Comparison of ENCODE assay signal across 10 cellular contexts in genomic region chr11:94794287-94795168, GRCh38. TPM values are rescaled to one million over a fixed set of nuclear protein-coding genes. Genes with fewer than 3 reads are reported as not detected.
A peak's percentile ranks its signal among the peaks of the same experiment; 100 is the strongest.
DNase-seq lines count a peak whose midpoint lies in the region; ATAC-seq and TF ChIP-seq lines count a peak whose summit lies in the region.
"Had no signal": no experiment of that assay in that cellular context is flagged by ENCODE, and none has a peak within 500 bp of the region (broad histone marks: within the 10 kb centered on the region; RNA-seq: fewer than 3 reads in every experiment).

No MANE protein-coding gene starts in this region.

- H3K4me3 Mint-ChIP-seq in activated naive CD4-positive, alpha-beta T cell treated with anti-CD3 and anti-CD28 coated beads for 36 hours, result no peak overlapping the region
- H3K4me3 Mint-ChIP-seq: central memory CD8-positive, alpha-beta T cell had no signal

- no TSS peak for BruUV-seq in PC-3 (replicated peaks; lab: Mats Ljungman, UMichigan)

- 53 to 72% methylated on average over 8 of the region's 8 CpGs for WGBS in esophagus squamous epithelium, 2 donors
- WGBS in ovary, 3 donors, result 6 to 10% (median 9%) methylated on average over 8 of the region's 8 CpGs

- no peaks in the 10 kb centered on the region for H3K4me1 Mint-ChIP-seq in activated naive CD4-positive, alpha-beta T cell treated with anti-CD3 and anti-CD28 coated beads for 36 hours (ENCODE audit: low read depth)
- H3K4me1 Mint-ChIP-seq: central memory CD8-positive, alpha-beta T cell had no signal

- TF ChIP-seq CTCF in PC-3 (conservative IDR thresholded peaks at IDR 0.05; ENCODE audit: low read depth, low read length) (no peak), esophagus squamous epithelium (IDR thresholded peaks at IDR 0.05) (no peak), ovary (IDR thresholded peaks at IDR 0.05) (no peak), GM13977 (IDR thresholded peaks at IDR 0.05; ENCODE audit: extremely low read depth, insufficient read depth, missing control alignments) (no peak)

- peaks cover 1% of the 10 kb centered on the region for H3K27me3 Mint-ChIP-seq in activated naive CD4-positive, alpha-beta T cell treated with anti-CD3 and anti-CD28 coated beads for 36 hours (ENCODE audit: low read depth)

- in situ Hi-C loops in GM13977 (cut with MboI; ENCODE audit: low pct_unique_long_range_greater_than_20kb, low sequenced_read_pairs, unreplicated experiment), result no loop called here

- H3F3A ChIP-seq in PC-3 (ENCODE audit: low read length, unreplicated experiment), result peaks cover 15% of the 10 kb centered on the region

- CTCF ChIA-PET in PC-3 (lab: Charles Lee), result interaction anchor here (0.6 to 1.4 kb wide), 2 partner anchors 171 to 172 kb away, joined by 4 to 6 read pairs; no protein-coding TSS in a partner anchor
- CTCF ChIA-PET in activated naive CD4-positive, alpha-beta T cell treated with anti-CD3 and anti-CD28 coated beads for 36 hours (lab: Charles Lee), result interaction anchor here (1.4 kb wide), 1 partner anchor 8 kb away, joined by 5 read pairs; no protein-coding TSS in a partner anchor

- TF ChIP-seq EP300 in ovary (IDR thresholded peaks at IDR 0.05), result no peak

- peaks cover 11% of the 10 kb centered on the region; the same call in 1 of the 2 replicates for H3K36me3 ChIP-seq in PC-3 (ENCODE audit: low read depth, low read length)
- peaks cover 3 to 5% (median 4%) of the 10 kb centered on the region in 3 donors for H3K36me3 ChIP-seq in esophagus squamous epithelium
- no peaks in the 10 kb centered on the region for H3K36me3 ChIP-seq in ovary

- H3K27me3 ChIP-seq in PC-3 (ENCODE audit: low read length), result no peaks in the 10 kb centered on the region
- H3K27me3 ChIP-seq in esophagus squamous epithelium, result no peaks in the 10 kb centered on the region
- H3K27me3 ChIP-seq in ovary, result no peaks in the 10 kb centered on the region

- H3K4me1 ChIP-seq in PC-3 (ENCODE audit: insufficient read depth, low read length) (peaks cover 72% of the 10 kb centered on the region), esophagus squamous epithelium (peaks cover 9 to 71% (median 20%) of the 10 kb centered on the region in 3 donors), ovary (ENCODE audit: insufficient read depth) (peaks cover 18% of the 10 kb centered on the region)

- no peaks in the 10 kb centered on the region for H3K9me3 Mint-ChIP-seq in activated naive CD4-positive, alpha-beta T cell treated with anti-CD3 and anti-CD28 coated beads for 36 hours
- H3K9me3 Mint-ChIP-seq: central memory CD8-positive, alpha-beta T cell had no signal

- POLR2A ChIA-PET in PC-3 (lab: Charles Lee; ENCODE audit: unreplicated experiment), result interaction anchor here (0.7 kb wide), 1 partner anchor 23 kb away, joined by 4 read pairs; no protein-coding TSS in a partner anchor

- H3K4me3 ChIP-seq in PC-3 (ENCODE audit: low read length), result peak overlapping the region; percentile 37
- H3K4me3 ChIP-seq in esophagus squamous epithelium, result peak overlapping the region in 1 of 4 donors; percentile 33
- H3K4me3 ChIP-seq in ovary, result no peak overlapping the region

- ATAC-seq in PC-3, result peak; percentile 79

- H4K20me1 ChIP-seq in PC-3 (ENCODE audit: low read length), result no peaks in the 10 kb centered on the region

- intact Hi-C loops in PC-3 (cut with micrococcal nuclease) (no loop called here), esophagus squamous epithelium (cut with DNase I) (no loop called here), ovary (cut with DNase I) (loop anchor here in 1 of 4 donors (5.0 kb wide), 1 partner anchor 93 kb away; no protein-coding TSS in a partner anchor)
- intact Hi-C loops in activated naive CD4-positive, alpha-beta T cell treated with anti-CD3 and anti-CD28 coated beads for 36 hours (cut with micrococcal nuclease), result no loop called here

- TF ChIP-seq POLR2A in esophagus squamous epithelium (IDR thresholded peaks at IDR 0.05), result no peak
- TF ChIP-seq POLR2A in ovary (IDR thresholded peaks at IDR 0.05), result no peak

- peaks cover 85% of the 10 kb centered on the region for H3K79me2 ChIP-seq in PC-3 (ENCODE audit: low read length)

- DNase-seq in CMK (ENCODE audit: low read depth), result peak; percentile 49
- DNase-seq in PC-3, result peak; percentile 94
- DNase-seq in esophagus squamous epithelium (lab: John Stamatoyannopoulos, UW), result no peak
- peak; percentile 51 to 73 (median 61) for DNase-seq in ovary
- no peak for DNase-seq in GM13977 (ENCODE audit: low spot score)
- DNase-seq in cerebellum (ENCODE audit: low spot score), result no peak
- no peak for DNase-seq in activated naive CD4-positive, alpha-beta T cell treated with anti-CD3 and anti-CD28 coated beads for 36 hours
- no peak for DNase-seq in cortex of kidney (lab: John Stamatoyannopoulos, UW)
- DNase-seq: NCI-H1436 had no signal

- H2AFZ ChIP-seq in PC-3 (ENCODE audit: low read length), result 0 out of 2 replicates have a peak overlapping the region, but pooled peaks have one; percentile 2

- H3K27ac Mint-ChIP-seq in activated naive CD4-positive, alpha-beta T cell treated with anti-CD3 and anti-CD28 coated beads for 36 hours, result no peak overlapping the region

- H3K9ac ChIP-seq in PC-3 (ENCODE audit: low read length), result peak overlapping the region; percentile 60

- H3K9me2 ChIP-seq in PC-3 (replicated peaks; ENCODE audit: low read length), result no peaks in the 10 kb centered on the region

- H3K27ac ChIP-seq in PC-3 (ENCODE audit: low read length) (peak overlapping the region; percentile 91), esophagus squamous epithelium (peak overlapping the region; percentile 8 to 76 (median 60)), ovary (peak overlapping the region in 1 of 2 donors; percentile 46)

- H3K36me3 Mint-ChIP-seq in activated naive CD4-positive, alpha-beta T cell treated with anti-CD3 and anti-CD28 coated beads for 36 hours (ENCODE audit: low read depth), result no peaks in the 10 kb centered on the region

- H3K4me2 ChIP-seq in PC-3 (ENCODE audit: low read length), result peak overlapping the region; percentile 76

- H3K9me3 ChIP-seq in PC-3 (ENCODE audit: low read length) (no peaks in the 10 kb centered on the region), esophagus squamous epithelium (no peaks in the 10 kb centered on the region), ovary (no peaks in the 10 kb centered on the region)

RNA-seq across cellular contexts. Expression of gene AMOTL1, which starts 26.4 kb away (rescaled TPM):
- total RNA-seq in PC-3 (2014; rRNA removed), result 32.6 and 37.9 TPM in 2 replicates
- total RNA-seq in esophagus squamous epithelium, result 10 to 100 TPM; 47.2 to 91.6 (median 66.9) TPM
- 10 to 100 TPM in 6 of 7 donors, 1 to 10 TPM in 1; 8.7 to 20.8 (median 13.6) TPM for total RNA-seq in ovary
- 10 to 100 TPM in 1 of 2 donors, 1 to 10 TPM in 1; 5.4 to 24.8 TPM for polyA plus RNA-seq in ovary
- 44.4 TPM for total RNA-seq in cerebellum
- total RNA-seq in activated naive CD4-positive, alpha-beta T cell treated with anti-CD3 and anti-CD28 coated beads for 36 hours, result 1 to 10 TPM in 1 of 2 experiments, under 1 TPM in 1; 0.43 to 1.0 TPM

Comparison
In these comparisons a context has a peak if more than half of its experiments do, and no peak if none do; other contexts are left out.
1. DNase-seq: peak in CMK (single experiment), PC-3 (single experiment) and ovary (5 of 5); none in esophagus squamous epithelium (single experiment), GM13977 (single experiment), cerebellum (single experiment), activated naive CD4-positive, alpha-beta T cell treated with anti-CD3 and anti-CD28 coated beads for 36 hours (single experiment) and cortex of kidney (single experiment).
2. RNA of gene AMOTL1, which starts 26.4 kb away (total RNA-seq): 47.2 to 91.6 TPM in esophagus squamous epithelium, 44.4 TPM in cerebellum (single experiment), 32.6 to 37.9 TPM in PC-3 and 8.7 to 20.8 TPM in ovary; 0.43 to 1.0 TPM in activated naive CD4-positive, alpha-beta T cell treated with anti-CD3 and anti-CD28 coated beads for 36 hours; every median in the first group is over 4 times any median in the second.